19 cellular contexts compared by ENCODE assay signal in the genomic region with DNA sequence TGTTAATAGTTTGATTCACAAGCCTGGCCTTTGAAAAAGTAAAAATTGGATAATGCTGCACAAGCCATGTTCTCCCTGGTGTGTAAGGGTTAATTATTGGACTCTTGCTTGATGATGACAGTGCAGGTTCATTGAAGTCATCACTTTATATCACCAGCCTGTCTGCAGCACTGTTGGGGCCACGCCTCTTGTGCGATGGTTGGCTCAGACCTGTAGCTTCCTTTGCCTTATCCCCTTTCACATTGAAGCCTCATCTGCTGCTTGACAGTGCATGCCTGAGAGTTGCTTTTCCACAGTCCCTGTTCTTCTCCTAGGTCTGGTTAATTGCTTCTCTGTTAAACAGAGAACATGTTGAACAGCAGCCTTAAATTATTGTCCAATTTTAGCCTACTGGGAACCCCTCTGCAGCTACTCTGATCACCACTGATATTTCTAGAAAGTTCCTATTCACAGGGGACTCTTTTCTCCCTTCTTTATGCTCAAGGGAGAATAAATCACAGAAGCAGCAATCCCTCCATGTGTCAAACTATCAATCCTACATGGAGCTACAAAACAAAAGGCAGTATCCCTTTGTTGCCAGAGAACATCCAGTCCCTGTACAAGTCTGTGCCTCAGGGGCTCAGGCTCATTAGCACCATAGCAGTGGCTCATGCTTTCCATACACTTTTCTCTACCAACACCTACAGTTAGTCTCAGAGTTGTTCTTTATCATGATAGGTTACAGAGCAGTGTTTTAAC.
"Had no signal": no experiment of that assay in that cellular context is flagged by ENCODE, and none has a peak within 500 bp of the region (broad histone marks: within the 10 kb centered on the region; RNA-seq: fewer than 3 reads in every experiment).

No MANE protein-coding gene starts in this region.

- H3K4me1 Mint-ChIP-seq: activated CD4-positive, alpha-beta memory T cell treated with anti-CD3 and anti-CD28 coated beads, Interleukin-2, amount 10 ng/mL, durations not matched to agents 7 days and 5 days; activated CD8-positive, alpha-beta memory T cell treated with anti-CD3 and anti-CD28 coated beads, Interleukin-2, amount 10 ng/mL, durations not matched to agents 7 days and 5 days; central memory CD8-positive, alpha-beta T cell; naive B cell had no signal

- H3K4me3 Mint-ChIP-seq: activated CD4-positive, alpha-beta memory T cell treated with anti-CD3 and anti-CD28 coated beads, Interleukin-2, amount 10 ng/mL, durations not matched to agents 7 days and 5 days; activated CD8-positive, alpha-beta memory T cell treated with anti-CD3 and anti-CD28 coated beads, Interleukin-2, amount 10 ng/mL, durations not matched to agents 7 days and 5 days; central memory CD8-positive, alpha-beta T cell; naive B cell; stimulated activated memory B cell treated with anti-CD40 and anti-IgM and Interleukin-4, amounts not matched to agents 10 μg/mL and 1 μg/mL and 100 μg/mL, for 72 hours; T-helper 2 cell treated with Interferon-gamma antibody and Interleukin-4, amounts not matched to agents 5 μg/mL and 100 μg/mL, for 36 hours had no signal

- H3K36me3 Mint-ChIP-seq: activated CD8-positive, alpha-beta memory T cell treated with anti-CD3 and anti-CD28 coated beads, Interleukin-2, amount 10 ng/mL, durations not matched to agents 7 days and 5 days; naive B cell; stimulated activated memory B cell treated with anti-CD40 and anti-IgM and Interleukin-4, amounts not matched to agents 10 μg/mL and 1 μg/mL and 100 μg/mL, for 72 hours had no signal

- DNase-seq: activated CD4-positive, alpha-beta memory T cell treated with anti-CD3 and anti-CD28 coated beads, Interleukin-2, amount 10 ng/mL, durations not matched to agents 7 days and 5 days; activated CD4-positive, alpha-beta T cell treated with anti-CD3 and anti-CD28 coated beads for 4 hours; activated CD8-positive, alpha-beta memory T cell treated with anti-CD3 and anti-CD28 coated beads, Interleukin-2, amount 10 ng/mL, durations not matched to agents 7 days and 5 days; activated naive CD4-positive, alpha-beta T cell treated with Interleukin-2 at 50 U/mL for 16 hours; anterior cingulate cortex; brain microvascular endothelial cell; colonic mucosa; naive B cell; pancreas; sigmoid colon; spleen; stimulated activated CD4-positive, alpha-beta T cell treated with anti-CD3 and anti-CD28 coated beads, Interleukin-4, amount 100 ng/mL, for 4 hours; upper lobe of left lung had no signal

- H3K27ac Mint-ChIP-seq: activated CD4-positive, alpha-beta memory T cell treated with anti-CD3 and anti-CD28 coated beads, Interleukin-2, amount 10 ng/mL, durations not matched to agents 7 days and 5 days; activated CD8-positive, alpha-beta memory T cell treated with anti-CD3 and anti-CD28 coated beads, Interleukin-2, amount 10 ng/mL, durations not matched to agents 7 days and 5 days; naive B cell; stimulated activated memory B cell treated with anti-CD40 and anti-IgM and Interleukin-4, amounts not matched to agents 10 μg/mL and 1 μg/mL and 100 μg/mL, for 72 hours; T-helper 2 cell treated with Interferon-gamma antibody and Interleukin-4, amounts not matched to agents 5 μg/mL and 100 μg/mL, for 36 hours had no signal

- ATAC-seq: activated CD8-positive, alpha-beta memory T cell treated with anti-CD3 and anti-CD28 coated beads, Interleukin-2, amount 10 ng/mL, durations not matched to agents 7 days and 5 days; gastroesophageal sphincter; pancreas; stimulated activated memory B cell treated with anti-CD40 and anti-IgM and Interleukin-4, amounts not matched to agents 10 μg/mL and 1 μg/mL and 100 μg/mL, for 72 hours had no signal

- H3K9me3 Mint-ChIP-seq: stimulated activated memory B cell treated with anti-CD40 and anti-IgM and Interleukin-4, amounts not matched to agents 10 μg/mL and 1 μg/mL and 100 μg/mL, for 72 hours had no signal

- FAIRE-seq: endometrium, pancreas, TTC549 had no signal
